ENCODE assay signal across 33 cellular contexts in the genomic region with DNA sequence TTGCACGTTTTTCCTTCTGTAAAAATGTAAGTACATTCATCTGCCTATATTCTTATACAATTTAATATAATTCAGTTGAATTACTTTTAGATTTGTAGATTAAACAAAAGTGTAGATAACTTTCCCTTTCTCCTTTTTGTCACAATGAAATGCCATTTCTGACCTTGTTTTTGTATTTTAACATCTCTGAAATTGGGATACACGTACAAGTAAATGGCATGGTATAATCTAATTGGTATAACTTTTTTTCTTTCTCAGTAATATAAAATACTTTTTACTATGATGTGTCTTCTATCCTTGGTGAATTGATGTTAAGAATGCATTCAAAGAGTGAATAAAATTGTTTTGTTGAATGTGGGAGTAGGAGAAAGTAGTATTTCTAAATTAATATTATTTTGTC.
"Had no signal": no experiment of that assay in that cellular context is flagged by ENCODE, and none has a peak within 500 bp of the region (broad histone marks: within the 10 kb centered on the region; RNA-seq: fewer than 3 reads in every experiment).

No MANE protein-coding gene starts in this region.

- H3K27me3 ChIP-seq: brain microvascular endothelial cell, MG63, SJSA1 had no signal

- H3K9me3 ChIP-seq: SJSA1, SK-N-SH had no signal

- H3K9ac ChIP-seq: SK-N-SH had no signal

- H3K4me3 ChIP-seq: MG63, SJSA1 had no signal

- DNase-seq: activated B cell treated with CpG ODN at 0.5 μM for 24 hours; activated CD4-positive, alpha-beta T cell treated with anti-CD3 and anti-CD28 coated beads for 48 hours; activated CD4-positive, alpha-beta T cell treated with anti-CD3 and anti-CD28 coated beads, Interleukin-2, amount 50 U/mL, for 4 hours; activated CD4-positive, CD25-positive, alpha-beta regulatory T cell treated with anti-CD3 and anti-CD28 coated beads, Interleukin-2, amount 50 U/mL, for 72 hours; activated CD8-positive, alpha-beta T cell treated with anti-CD3 and anti-CD28 coated beads for 36 hours; activated effector memory CD4-positive, alpha-beta T cell treated with anti-CD3 and anti-CD28 coated beads, Interleukin-2, amount 50 U/mL, for 16 hours; activated naive CD4-positive, alpha-beta T cell; activated naive CD4-positive, alpha-beta T cell treated with anti-CD3 and anti-CD28 coated beads, Interleukin-2, amount 50 U/mL, for 16 hours; activated naive CD8-positive, alpha-beta T cell treated with anti-CD3 and anti-CD28 coated beads for 36 hours; activated T-cell treated with anti-CD3 and anti-CD28 coated beads, Interleukin-2, amount 50 U/mL, for 1 hour; activated T-cell treated with anti-CD3 and anti-CD28 coated beads, Interleukin-2, amount 50 U/mL, for 72 hours; amniotic stem cell; aorta; brain microvascular endothelial cell; central memory CD4-positive, alpha-beta T cell; Kasumi-1; KG1; MG63; NCI-H1048; NCI-H1105 treated with DMSO at 0.1 percent for 48 hours; NCI-H1436; NCI-H1694; NCI-H1930; NCI-H2081 treated with DMSO at 0.1 percent for 48 hours; NCI-H345; NCI-H524 treated with DMSO at 0.1 percent for 48 hours; SHP77 treated with DMSO at 0.1 percent for 48 hours; SK-N-SH; T-cell; T-helper 17 cell had no signal

- H3K27ac ChIP-seq: brain microvascular endothelial cell, SJSA1 had no signal

- H3K36me3 ChIP-seq: brain microvascular endothelial cell had no signal

- ATAC-seq: activated CD8-positive, alpha-beta T cell treated with anti-CD3 and anti-CD28 coated beads for 36 hours; activated T-cell treated with anti-CD3 and anti-CD28 coated beads, Interleukin-2, amount 50 U/mL, for 72 hours; activated T-helper 17 cell treated with anti-CD3 and anti-CD28 coated beads, Interleukin-2, amount 50 U/mL, for 72 hours; Panc1; T-cell; T-helper 17 cell had no signal
